9 cellular contexts compared by ENCODE assay signal in the genomic region with DNA sequence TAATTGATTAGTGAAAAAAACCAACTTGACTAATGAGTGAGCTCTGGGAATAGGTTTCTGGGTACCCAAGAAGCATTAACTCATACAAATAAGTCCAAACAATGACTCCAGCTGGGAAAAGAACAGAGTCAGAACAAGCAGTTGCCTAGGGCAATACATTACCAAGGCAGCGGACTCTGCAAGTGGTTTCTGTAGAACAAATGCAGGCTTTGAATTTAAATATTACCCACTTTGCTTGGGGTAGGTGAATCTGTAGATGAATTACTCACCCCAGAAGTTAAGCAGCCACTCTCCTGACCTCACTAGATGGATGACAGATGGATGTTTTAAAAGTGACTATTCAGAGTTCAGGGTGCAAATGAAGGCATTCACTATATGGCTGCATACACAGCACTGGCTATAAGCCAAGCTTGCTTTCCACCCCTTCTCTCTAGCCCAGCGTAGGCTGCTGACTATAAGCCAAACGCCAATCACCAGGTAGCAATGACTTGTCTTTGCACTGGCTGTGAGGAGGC.
DNase-seq lines count a peak whose midpoint lies in the region; ATAC-seq lines count a peak whose summit lies in the region.
"Had no signal": no experiment of that assay in that cellular context is flagged by ENCODE, and none has a peak within 500 bp of the region (broad histone marks: within the 10 kb centered on the region; RNA-seq: fewer than 3 reads in every experiment).

No MANE protein-coding gene starts in this region.

- no peaks in the 10 kb centered on the region for H3K36me3 ChIP-seq in muscle layer of colon (ENCODE audit: insufficient read depth, low read length)
- no peaks in the 10 kb centered on the region for H3K36me3 ChIP-seq in CD8-positive, alpha-beta memory T cell (ENCODE audit: insufficient read depth, low read length)

- DNase-seq in NCI-H128 (lab: John Stamatoyannopoulos, UW; ENCODE audit: unreplicated experiment) = peak; percentile 4
- no peak for DNase-seq in activated T-helper 2 cell treated with anti-CD3 and anti-CD28 coated beads, Interferon-gamma antibody, Interleukin-2, Interleukin-4, amounts not matched to agents 10 μg/mL and 5 μg/mL and 100 μg/mL, durations not matched to agents 14 hours and 24 hours and 36 hours (ENCODE audit: low spot score)
- no peak for DNase-seq in SIG-M5 treated with dmso at 0.1 percent for 504 hours (lab: John Stamatoyannopoulos, UW; ENCODE audit: unreplicated experiment)
- no peak for DNase-seq in naive thymus-derived CD8-positive, alpha-beta T cell
- DNase-seq in CD8-positive, alpha-beta memory T cell = no peak

- no peaks in the 10 kb centered on the region for H3K27me3 ChIP-seq in muscle layer of colon (ENCODE audit: control insufficient read depth in 1 of 2, insufficient read depth in 2 of 2, low read length in 2 of 2)
- no peaks in the 10 kb centered on the region for H3K27me3 ChIP-seq in CD8-positive, alpha-beta memory T cell (ENCODE audit: insufficient read depth, low read length, poor library complexity, severe bottlenecking)

- H3K9me3 Mint-ChIP-seq in activated T-helper 2 cell treated with anti-CD3 and anti-CD28 coated beads, Interferon-gamma antibody, Interleukin-2, Interleukin-4, amounts not matched to agents 10 μg/mL and 5 μg/mL and 100 μg/mL, durations not matched to agents 14 hours and 24 hours and 36 hours = peaks cover 6% of the 10 kb centered on the region
- no peaks in the 10 kb centered on the region for H3K9me3 Mint-ChIP-seq in naive thymus-derived CD8-positive, alpha-beta T cell
- no peaks in the 10 kb centered on the region for H3K9me3 Mint-ChIP-seq in CD8-positive, alpha-beta memory T cell
- H3K9me3 Mint-ChIP-seq: stimulated activated memory B cell treated with anti-CD40 and anti-IgM and Interleukin-4, amounts not matched to agents 10 μg/mL and 1 μg/mL and 100 μg/mL, for 72 hours had no signal

- peak overlapping the region; percentile 4 for H3K27ac ChIP-seq in muscle layer of colon (ENCODE audit: low read depth, low read length)
- H3K27ac ChIP-seq in CD8-positive, alpha-beta memory T cell (ENCODE audit: low read depth, low read length) = no peak overlapping the region

- peak overlapping the region; percentile 91 for H3K27ac Mint-ChIP-seq in activated T-helper 2 cell treated with anti-CD3 and anti-CD28 coated beads, Interferon-gamma antibody, Interleukin-2, Interleukin-4, amounts not matched to agents 10 μg/mL and 5 μg/mL and 100 μg/mL, durations not matched to agents 14 hours and 24 hours and 36 hours
- H3K27ac Mint-ChIP-seq in naive thymus-derived CD8-positive, alpha-beta T cell = peak overlapping the region in 1 of 10 donors; percentile 53
- peak overlapping the region in 2 of 8 donors; percentile 32 to 51 for H3K27ac Mint-ChIP-seq in CD8-positive, alpha-beta memory T cell
- H3K27ac Mint-ChIP-seq: stimulated activated memory B cell treated with anti-CD40 and anti-IgM and Interleukin-4, amounts not matched to agents 10 μg/mL and 1 μg/mL and 100 μg/mL, for 72 hours had no signal

- no peaks in the 10 kb centered on the region for H3K27me3 Mint-ChIP-seq in activated T-helper 2 cell treated with anti-CD3 and anti-CD28 coated beads, Interferon-gamma antibody, Interleukin-2, Interleukin-4, amounts not matched to agents 10 μg/mL and 5 μg/mL and 100 μg/mL, durations not matched to agents 14 hours and 24 hours and 36 hours (ENCODE audit: low read depth)
- H3K27me3 Mint-ChIP-seq in naive thymus-derived CD8-positive, alpha-beta T cell = no peaks in the 10 kb centered on the region
- no peaks in the 10 kb centered on the region for H3K27me3 Mint-ChIP-seq in CD8-positive, alpha-beta memory T cell
- H3K27me3 Mint-ChIP-seq: stimulated activated memory B cell treated with anti-CD40 and anti-IgM and Interleukin-4, amounts not matched to agents 10 μg/mL and 1 μg/mL and 100 μg/mL, for 72 hours had no signal

- no peak overlapping the region for H3K4me3 ChIP-seq in muscle layer of colon (ENCODE audit: low read depth in 1 of 2, low read length in 2 of 2)
- no peak overlapping the region for H3K4me3 ChIP-seq in CD8-positive, alpha-beta memory T cell (ENCODE audit: low read length)

- CTCF ChIA-PET in CD8-positive, alpha-beta memory T cell (lab: Charles Lee) = interaction anchor here (0.8 to 1.2 kb wide), 3 partner anchors 71 to 117 kb away, joined by 3 read pairs; no protein-coding TSS in a partner anchor

- intact Hi-C loops in activated T-helper 2 cell treated with anti-CD3 and anti-CD28 coated beads, Interferon-gamma antibody, Interleukin-2, Interleukin-4, amounts not matched to agents 10 μg/mL and 5 μg/mL and 100 μg/mL, durations not matched to agents 14 hours and 24 hours and 36 hours (cut with micrococcal nuclease) = loop anchor here (1.0 to 5.0 kb wide), 6 partner anchors 75 to 519 kb away; no protein-coding TSS in a partner anchor

- peaks cover 93% of the 10 kb centered on the region for H3K4me1 Mint-ChIP-seq in activated T-helper 2 cell treated with anti-CD3 and anti-CD28 coated beads, Interferon-gamma antibody, Interleukin-2, Interleukin-4, amounts not matched to agents 10 μg/mL and 5 μg/mL and 100 μg/mL, durations not matched to agents 14 hours and 24 hours and 36 hours (ENCODE audit: low read depth)
- H3K4me1 Mint-ChIP-seq in naive thymus-derived CD8-positive, alpha-beta T cell = peaks cover 9 to 59% (median 40%) of the 10 kb centered on the region in 4 donors
- peaks cover 34 to 58% (median 54%) of the 10 kb centered on the region in 3 donors for H3K4me1 Mint-ChIP-seq in CD8-positive, alpha-beta memory T cell
- H3K4me1 Mint-ChIP-seq: stimulated activated memory B cell treated with anti-CD40 and anti-IgM and Interleukin-4, amounts not matched to agents 10 μg/mL and 1 μg/mL and 100 μg/mL, for 72 hours had no signal

- no peaks in the 10 kb centered on the region for H3K9me3 ChIP-seq in muscle layer of colon (ENCODE audit: low read length)
- H3K9me3 ChIP-seq in CD8-positive, alpha-beta memory T cell (ENCODE audit: low read length) = no peaks in the 10 kb centered on the region

- H3K36me3 Mint-ChIP-seq in activated T-helper 2 cell treated with anti-CD3 and anti-CD28 coated beads, Interferon-gamma antibody, Interleukin-2, Interleukin-4, amounts not matched to agents 10 μg/mL and 5 μg/mL and 100 μg/mL, durations not matched to agents 14 hours and 24 hours and 36 hours (ENCODE audit: low read depth) = peaks cover 14% of the 10 kb centered on the region
- H3K36me3 Mint-ChIP-seq in naive thymus-derived CD8-positive, alpha-beta T cell = no peaks in the 10 kb centered on the region
- H3K36me3 Mint-ChIP-seq in CD8-positive, alpha-beta memory T cell = peaks cover 0 to 4% (median 0%) of the 10 kb centered on the region in 3 donors
- H3K36me3 Mint-ChIP-seq: stimulated activated memory B cell treated with anti-CD40 and anti-IgM and Interleukin-4, amounts not matched to agents 10 μg/mL and 1 μg/mL and 100 μg/mL, for 72 hours had no signal

- ATAC-seq in GM18870 (IDR thresholded peaks at IDR 0.05; ENCODE audit: unreplicated experiment) (peak; percentile 41), GM21528 (IDR thresholded peaks at IDR 0.05; ENCODE audit: low FRiP score, unreplicated experiment) (no peak)
- ATAC-seq in naive thymus-derived CD8-positive, alpha-beta T cell = no peak
- ATAC-seq: stimulated activated memory B cell treated with anti-CD40 and anti-IgM and Interleukin-4, amounts not matched to agents 10 μg/mL and 1 μg/mL and 100 μg/mL, for 72 hours had no signal

- H3K4me1 ChIP-seq in muscle layer of colon (ENCODE audit: insufficient read depth, low read length) = peaks cover 13% of the 10 kb centered on the region
- peaks cover 32% of the 10 kb centered on the region for H3K4me1 ChIP-seq in CD8-positive, alpha-beta memory T cell (ENCODE audit: insufficient read depth, low read length)

- H3K4me3 Mint-ChIP-seq in activated T-helper 2 cell treated with anti-CD3 and anti-CD28 coated beads, Interferon-gamma antibody, Interleukin-2, Interleukin-4, amounts not matched to agents 10 μg/mL and 5 μg/mL and 100 μg/mL, durations not matched to agents 14 hours and 24 hours and 36 hours (ENCODE audit: low read depth) = peak overlapping the region; percentile 57
- no peak overlapping the region for H3K4me3 Mint-ChIP-seq in naive thymus-derived CD8-positive, alpha-beta T cell
- H3K4me3 Mint-ChIP-seq in CD8-positive, alpha-beta memory T cell = peak overlapping the region in 1 of 7 donors; percentile 56
- H3K4me3 Mint-ChIP-seq: stimulated activated memory B cell treated with anti-CD40 and anti-IgM and Interleukin-4, amounts not matched to agents 10 μg/mL and 1 μg/mL and 100 μg/mL, for 72 hours had no signal

- POLR2A ChIA-PET in naive thymus-derived CD8-positive, alpha-beta T cell (lab: Charles Lee) = interaction anchor here (1.6 kb wide), 1 partner anchor 10 kb away, joined by 3 read pairs; no protein-coding TSS in a partner anchor
- POLR2A ChIA-PET in CD8-positive, alpha-beta memory T cell (lab: Charles Lee) = no interaction called here

- no peak overlapping the region for H3K9ac ChIP-seq in muscle layer of colon (ENCODE audit: low read length)
